In the genomic region with DNA sequence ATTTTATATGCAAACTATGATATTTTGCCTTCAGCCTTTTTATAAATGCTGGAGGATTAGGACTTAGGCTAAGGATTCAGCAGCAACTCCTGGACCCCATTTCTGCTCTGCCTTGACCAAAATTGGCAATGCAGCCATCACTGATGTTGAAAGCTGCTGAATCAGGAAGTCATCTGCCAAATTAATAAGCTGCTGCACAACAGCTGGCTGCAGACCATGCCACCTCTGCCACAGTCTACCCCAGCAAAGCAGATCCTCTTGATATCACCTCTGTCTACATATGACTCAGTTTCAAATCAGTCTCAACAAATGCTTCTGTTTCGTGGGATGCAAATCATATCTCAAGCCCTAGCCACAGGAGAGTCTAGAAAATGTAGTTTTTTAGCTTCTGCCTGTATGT, we compare ENCODE assay signal across 8 cellular contexts. TPM values are rescaled to one million over a fixed set of nuclear protein-coding genes. Genes with fewer than 3 reads are reported as not detected.
A peak's percentile ranks its signal among the peaks of the same experiment; 100 is the strongest.
DNase-seq lines count a peak whose midpoint lies in the region; ATAC-seq and TF ChIP-seq lines count a peak whose summit lies in the region.

No MANE protein-coding gene starts in this region.

- peak overlapping the region; percentile 59 for H3K4me2 ChIP-seq in OCI-LY1 (ENCODE audit: low read length)

- peaks cover 47% of the 10 kb centered on the region for H3K4me1 ChIP-seq in OCI-LY1 (ENCODE audit: insufficient read depth, low read length, severe bottlenecking)

- no peak for TF ChIP-seq CTCF in OCI-LY1 (IDR thresholded peaks at IDR 0.05; ENCODE audit: low read length)

- peak overlapping the region; percentile 96 for H2AFZ ChIP-seq in OCI-LY1 (ENCODE audit: low read length)

- H3F3A ChIP-seq in OCI-LY1 (ENCODE audit: insufficient read depth, low read length) = no peaks in the 10 kb centered on the region

- H3K9me2 ChIP-seq in OCI-LY1 (ENCODE audit: low read depth, low read length) = no peaks in the 10 kb centered on the region

- H3K9me3 Mint-ChIP-seq in activated naive CD4-positive, alpha-beta T cell treated with anti-CD3 and anti-CD28 coated beads, Interleukin-2, amount 50 U/mL, for 72 hours = peaks cover 0 to 4% of the 10 kb centered on the region in 2 donors

- peak overlapping the region; percentile 74 for H3K27ac ChIP-seq in OCI-LY1 (ENCODE audit: low read depth, low read length, poor library complexity, severe bottlenecking)

- H3K27me3 ChIP-seq in OCI-LY1 (ENCODE audit: insufficient read depth, low read length) = no peaks in the 10 kb centered on the region

- H3K9me3 ChIP-seq in OCI-LY1 (ENCODE audit: low read length) = no peaks in the 10 kb centered on the region

- no peaks in the 10 kb centered on the region for H3K79me2 ChIP-seq in OCI-LY1 (ENCODE audit: insufficient read depth, low read length)

- peak overlapping the region in 1 of 2 donors; percentile 77 for H3K27ac Mint-ChIP-seq in activated naive CD4-positive, alpha-beta T cell treated with anti-CD3 and anti-CD28 coated beads, Interleukin-2, amount 50 U/mL, for 72 hours

- no peak overlapping the region for H3K4me3 ChIP-seq in OCI-LY1 (ENCODE audit: low read depth, low read length, poor library complexity, severe bottlenecking)

- H4K20me1 ChIP-seq in OCI-LY1 (ENCODE audit: insufficient read depth, low read length) = no peaks in the 10 kb centered on the region

- peak in 1 of 2 donors; percentile 37 for DNase-seq in activated naive CD4-positive, alpha-beta T cell treated with anti-CD3 and anti-CD28 coated beads, Interleukin-2, amount 50 U/mL, for 72 hours (ENCODE audit: low spot score in 2 of 2)
- peak; percentile 53 to 55 for DNase-seq in stimulated activated CD8-positive, alpha-beta memory T cell treated with anti-CD3 and anti-CD28 coated beads, Interleukin-15, amount 100 ng/mL, for 48 hours (ENCODE audit: low read depth in 2 of 2)
- DNase-seq in NCI-H1048 (lab: John Stamatoyannopoulos, UW) = no peak
- DNase-seq in SHP77 treated with DMSO at 0.1 percent for 48 hours (lab: John Stamatoyannopoulos, UW) = no peak
- no peak for DNase-seq in COLO829 (ENCODE audit: low spot score)

- ATAC-seq in GM18502 (IDR thresholded peaks at IDR 0.05; ENCODE audit: poor library complexity, unreplicated experiment) (peak; percentile 62), HG02588 (IDR thresholded peaks at IDR 0.05; ENCODE audit: unreplicated experiment) (peak; percentile 43)
- ATAC-seq in activated naive CD4-positive, alpha-beta T cell treated with anti-CD3 and anti-CD28 coated beads, Interleukin-2, amount 50 U/mL, for 72 hours = peak; percentile 44 to 60

- peak overlapping the region; percentile 51; the same call in 1 of the 2 replicates for H3K9ac ChIP-seq in OCI-LY1 (ENCODE audit: low read length)

- peaks cover 0 to 15% of the 10 kb centered on the region in 2 donors for H3K36me3 Mint-ChIP-seq in activated naive CD4-positive, alpha-beta T cell treated with anti-CD3 and anti-CD28 coated beads, Interleukin-2, amount 50 U/mL, for 72 hours

- no peaks in the 10 kb centered on the region for H3K36me3 ChIP-seq in OCI-LY1 (ENCODE audit: insufficient read depth, low read length)

RNA-seq across cellular contexts. Expression of gene SOS1, which starts 7.1 kb away (rescaled TPM):
- total RNA-seq in activated naive CD4-positive, alpha-beta T cell treated with anti-CD3 and anti-CD28 coated beads, Interleukin-2, amount 50 U/mL, for 72 hours = 10 to 100 TPM; 34.8 to 57.1 TPM

Comparison
In these comparisons a context has a peak if more than half of its experiments do, and no peak if none do; other contexts are left out.
1. DNase-seq: peak in stimulated activated CD8-positive, alpha-beta memory T cell treated with anti-CD3 and anti-CD28 coated beads, Interleukin-15, amount 100 ng/mL, for 48 hours (2 of 2); none in NCI-H1048 (single experiment), SHP77 treated with DMSO at 0.1 percent for 48 hours (single experiment) and COLO829 (single experiment).
2. Peak in every context shown above with its lines, with median percentiles within 50 percentile points of each other: ATAC-seq.